Comparison of ENCODE assay signal across 9 cellular contexts in the genomic region with DNA sequence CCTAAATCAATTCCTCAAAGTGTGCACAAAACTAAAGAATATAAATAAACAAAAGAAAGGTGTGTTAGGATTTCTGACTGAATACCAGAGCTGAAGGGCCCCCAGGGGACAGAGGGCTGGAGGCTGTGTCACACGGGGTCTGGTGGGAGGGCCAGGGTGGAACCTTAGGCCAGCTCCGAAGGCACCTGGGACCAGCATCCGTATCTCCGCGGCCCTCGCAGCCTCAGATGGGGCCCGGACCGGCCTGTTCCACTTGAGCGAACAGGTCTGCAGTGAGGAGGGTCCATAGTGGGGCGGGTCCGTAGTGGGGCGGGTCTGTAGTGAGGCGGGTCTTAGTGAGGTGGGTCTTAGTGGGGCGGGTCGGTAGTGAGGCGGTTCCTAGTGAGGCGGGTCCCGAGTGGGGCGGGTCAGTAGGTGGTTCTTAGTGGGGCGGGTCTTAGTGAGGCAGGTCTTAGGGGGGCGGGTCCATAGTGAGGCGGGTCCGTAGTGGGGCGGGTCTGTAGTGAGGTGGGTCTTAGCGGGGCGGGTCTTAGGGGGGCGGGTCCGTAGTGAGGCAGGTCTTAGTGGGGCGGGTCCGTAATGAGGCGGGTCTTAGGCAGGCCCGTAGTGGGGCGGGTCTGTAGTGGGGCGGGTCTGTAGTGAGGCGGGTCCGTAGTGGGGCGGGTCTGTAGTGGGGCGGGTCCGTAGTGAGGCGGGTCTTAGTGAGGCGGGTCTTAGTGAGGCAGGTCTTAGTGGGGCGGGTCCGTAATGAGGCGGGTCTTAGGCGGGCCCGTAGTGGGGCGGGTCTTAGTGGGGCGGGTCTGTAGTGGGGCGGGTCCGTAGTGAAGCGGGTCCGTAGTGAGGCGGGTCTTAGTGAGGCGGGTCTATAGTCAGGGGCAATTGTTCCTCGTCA. TPM values are rescaled to one million over a fixed set of nuclear protein-coding genes. Genes with fewer than 3 reads are reported as not detected.
DNase-seq lines count a peak whose midpoint lies in the region; ATAC-seq, FAIRE-seq and TF ChIP-seq lines count a peak whose summit lies in the region.
"Had no signal": no experiment of that assay in that cellular context is flagged by ENCODE, and none has a peak within 500 bp of the region (broad histone marks: within the 10 kb centered on the region; RNA-seq: fewer than 3 reads in every experiment).

No MANE protein-coding gene starts in this region.

- no peak overlapping the region for H3K27ac ChIP-seq in H1 (ENCODE audit: low read depth, low read length)

- H3K27ac Mint-ChIP-seq in natural killer cell, result peak overlapping the region; percentile 63 to 68

- H2BK15ac ChIP-seq in H1 (ENCODE audit: low read length), result no peak overlapping the region

- WGBS in H1 (ENCODE audit: extremely low coverage in 1 of 2, insufficient coverage in 1 of 2, insufficient read length in 1 of 2, insufficient replicate concordance in 2 of 2, low coverage in 1 of 2, low lambda C conversion rate in 2 of 2, missing lambda C conversion rate in 1 of 2), 2 experiments, result 18% methylated on average over 19 of the region's 55 CpGs; no CpG with 5 or more reads in 1 of the 2 experiments

- H3K27me3 Mint-ChIP-seq in natural killer cell (ENCODE audit: low read depth in 2 of 2), result peaks cover 32 to 38% of the 10 kb centered on the region in 2 donors

- peak overlapping the region; percentile 15 to 55 (median 30); a peak in 7 of 8 replicates for H3K4me3 ChIP-seq in H1 (ENCODE audit: extremely low read depth in 1 of 4, insufficient read depth in 2 of 4, low read depth in 3 of 4, low read length in 4 of 4)

- no peak overlapping the region for H2AFZ ChIP-seq in H1 (ENCODE audit: low read length)

- no peaks in the 10 kb centered on the region for H3K27me3 ChIP-seq in H1 (replicated peaks in 1 of 4; ENCODE audit: control insufficient read depth in 3 of 4, extremely low read depth in 1 of 4, insufficient read depth in 3 of 4, low read length in 3 of 4)

- peak; percentile 33 for DNase-seq in EH (ENCODE audit: low read depth)
- DNase-seq in NAMALWA (ENCODE audit: low spot score), result peak; percentile 90
- peak; percentile 75 to 93 for DNase-seq in H1 (ENCODE audit: low read depth in 1 of 2, low spot score in 2 of 2)
- DNase-seq in natural killer cell, result no peak
- DNase-seq in NCI-H128 (lab: John Stamatoyannopoulos, UW; ENCODE audit: unreplicated experiment), result no peak
- no peak for DNase-seq in SK-N-DZ (ENCODE audit: low spot score)
- DNase-seq in NCI-H510A (lab: John Stamatoyannopoulos, UW), result no peak

- no peak overlapping the region for H2BK12ac ChIP-seq in H1 (ENCODE audit: low read depth, low read length)

- peaks cover 0 to 11% (median 0%) of the 10 kb centered on the region in 4 experiments; a peak in 1 of 8 replicates for H3K36me3 ChIP-seq in H1 (ENCODE audit: control insufficient read depth in 2 of 4, insufficient read depth in 4 of 4, low read length in 3 of 4)

- no peaks in the 10 kb centered on the region for H3K36me3 Mint-ChIP-seq in natural killer cell

- peaks cover 5% of the 10 kb centered on the region; the same call in 1 of the 2 replicates for H3K79me1 ChIP-seq in H1 (ENCODE audit: low read depth, low read length)

- peaks cover 19 to 45% of the 10 kb centered on the region in 2 donors for H3K4me1 Mint-ChIP-seq in natural killer cell

- no peak overlapping the region for H4K8ac ChIP-seq in H1 (ENCODE audit: extremely low read depth, insufficient read depth, low read length)

- H2AK5ac ChIP-seq in H1 (ENCODE audit: low read depth, low read length), result no peak overlapping the region

- H3K4me1 ChIP-seq in H1 (replicated peaks in 1 of 4; ENCODE audit: control insufficient read depth in 3 of 4, insufficient read depth in 4 of 4, low read length in 3 of 4), result peaks cover 0 to 17% (median 11%) of the 10 kb centered on the region in 4 experiments; a peak in 6 of 7 replicates

- no peak overlapping the region for H3K18ac ChIP-seq in H1 (ENCODE audit: extremely low read depth, low read length)

- no peak overlapping the region for H3K4ac ChIP-seq in H1 (replicated peaks; ENCODE audit: insufficient read length, low read depth, low read length)

- no peak overlapping the region for H4K5ac ChIP-seq in H1 (ENCODE audit: insufficient read length, low read depth, low read length)

- CTCF ChIA-PET in H1 (lab: Charles Lee; ENCODE audit: partially characterized antibody), result interaction anchor here (0.5 to 8.1 kb wide), 13 partner anchors 9 to 66 kb away, joined by 3 to 76 read pairs (median 5); partner anchors contain the start of gene GPR146

- peak; percentile 76 for FAIRE-seq in H1 (lab: Jason Lieb, UNC)
- FAIRE-seq: keratinocyte had no signal

- H2BK20ac ChIP-seq in H1 (ENCODE audit: low read length), result no peak overlapping the region

- no peaks in the 10 kb centered on the region; the same call in 1 of the 2 replicates for H3K23me2 ChIP-seq in H1 (ENCODE audit: low read depth, low read length)

- peak overlapping the region; percentile 62 to 89 for H3K4me2 ChIP-seq in H1 (ENCODE audit: insufficient read depth in 1 of 2, low read depth in 2 of 2, low read length in 2 of 2)

- intact Hi-C loops in natural killer cell (cut with micrococcal nuclease), result no loop called here

- TF ChIP-seq EP300 in H1 (IDR thresholded peaks at IDR 0.05; ENCODE audit: borderline replicate concordance in 1 of 2, low read depth in 2 of 2, low read length in 2 of 2), result no peak

- no peak overlapping the region for H3K9ac ChIP-seq in H1 (replicated peaks in 1 of 4; ENCODE audit: extremely low read depth in 1 of 4, low read depth in 3 of 4, low read length in 3 of 4)

- POLR2A ChIA-PET in H1 (lab: Charles Lee; ENCODE audit: partially characterized antibody), result interaction anchor here (1.2 to 2.0 kb wide), 5 partner anchors 15 to 66 kb away, joined by 3 to 8 read pairs (median 6); partner anchors contain the start of gene GPR146

- no peaks in the 10 kb centered on the region; a peak in 1 of 4 replicates for H3K79me2 ChIP-seq in H1 (ENCODE audit: control insufficient read depth in 1 of 2, insufficient read depth in 2 of 2, low read length in 2 of 2)

- H3K9me3 Mint-ChIP-seq in natural killer cell, result no peaks in the 10 kb centered on the region

- H3K56ac ChIP-seq in H1 (replicated peaks; ENCODE audit: insufficient read length, low read depth, low read length), result no peak overlapping the region

- no peak overlapping the region for H4K91ac ChIP-seq in H1 (replicated peaks; ENCODE audit: insufficient read length, low read length)

- H4K20me1 ChIP-seq in H1 (replicated peaks in 1 of 2; ENCODE audit: control insufficient read depth in 1 of 2, insufficient read depth in 2 of 2, low read length in 2 of 2), result peaks cover 8 to 11% of the 10 kb centered on the region in 2 experiments

- H3K9me3 ChIP-seq in H1 (ENCODE audit: insufficient read depth in 2 of 2, low read depth in 1 of 2, low read length in 1 of 2), result no peaks in the 10 kb centered on the region

- no peak overlapping the region for H3K14ac ChIP-seq in H1 (ENCODE audit: insufficient read length)

- H3K4me3 Mint-ChIP-seq in natural killer cell, result peak overlapping the region; percentile 61

- TF ChIP-seq POLR2A in H1 (IDR thresholded peaks at IDR 0.05; ENCODE audit: control extremely low read depth in 1 of 2, low read depth in 2 of 2, low read length in 2 of 2), result no peak

- no peak overlapping the region for H2BK5ac ChIP-seq in H1 (ENCODE audit: low read depth, low read length)

- no peak overlapping the region for H3K23ac ChIP-seq in H1 (ENCODE audit: insufficient read length)

- ATAC-seq in natural killer cell (peak in 1 of 3 donors; percentile 4), HG02852 (IDR thresholded peaks at IDR 0.05; ENCODE audit: unreplicated experiment) (no peak)

- no peak overlapping the region for H2BK120ac ChIP-seq in H1 (replicated peaks; ENCODE audit: low read depth, low read length)

- no peak for TF ChIP-seq RAD21 in H1 (IDR thresholded peaks at IDR 0.05 in 1 of 2, conservative IDR thresholded peaks at IDR 0.05 in 1 of 2; ENCODE audit: low read depth in 2 of 2, low read length in 2 of 2)

- TF ChIP-seq CTCF in H1 (IDR thresholded peaks at IDR 0.05; ENCODE audit: control extremely low read depth in 1 of 3, insufficient read depth in 1 of 3, low read depth in 1 of 3, low read length in 3 of 3), result no peak
- TF ChIP-seq CTCF in natural killer cell (IDR thresholded peaks at IDR 0.05), result no peak

TF ChIP-seq in H1, 55 proteins besides CTCF, POLR2A, EP300 and RAD21:
- TF ChIP-seq SIN3A (conservative IDR thresholded peaks at IDR 0.05 in 1 of 2, IDR thresholded peaks at IDR 0.05 in 1 of 2; ENCODE audit: low read depth in 1 of 2, low read length in 2 of 2), result 0 out of 4 replicates have a peak, but pooled peaks of 1 of the 2 experiments have one; percentile 28
- TF ChIP-seq CEBPB (IDR thresholded peaks at IDR 0.05; ENCODE audit: low read depth, low read length), result no peak

RNA-seq across cellular contexts. Expression of gene GPR146, which starts 15.1 kb away (rescaled TPM):
- total RNA-seq in H1 (2021; fragmentation: NEBNext Ultra II Directional; extraction: Animal tissue kit (Norgen Biotek cat#: 25700)), result 0.54 and 1.8 TPM in 2 replicates
- 2.7 and 3.9 TPM in 2 replicates for polyA plus RNA-seq in H1 (2011; rRNA removed)
- polyA plus RNA-seq in H1 (2011; cell fraction: cytosol; rRNA removed), result 2.5 TPM
- polyA plus RNA-seq in H1 (2011; cell fraction: nucleus; rRNA removed), result 3.3 TPM
- polyA plus RNA-seq in H1 (2012, experiment 1 of 2), result 0.62 to 1.8 TPM (median 1.3 TPM) in 4 replicates
- polyA plus RNA-seq in H1 (2012, experiment 2 of 2), result 2.0 TPM
- 1.1 TPM for polyA plus RNA-seq in H1 (2013, experiment 1 of 2)
- polyA plus RNA-seq in H1 (2013, experiment 2 of 2), result 0.79 TPM
- 2.9 and 4.5 TPM in 2 replicates for polyA minus RNA-seq in H1 (2011; rRNA and poly(A)+ RNA removed)
- 0.81 TPM for polyA minus RNA-seq in H1 (2011; cell fraction: cytosol; rRNA and poly(A)+ RNA removed)
- 3.9 TPM for polyA minus RNA-seq in H1 (2011; cell fraction: nucleus; rRNA and poly(A)+ RNA removed)
- 1 to 10 TPM; 2.3 to 4.5 (median 2.5) TPM for total RNA-seq in natural killer cell
- 4.8 and 8.1 TPM in 2 replicates for polyA plus RNA-seq in SK-N-DZ (2014; cell fraction: cytosol; rRNA removed)
- 2.8 and 5.1 TPM in 2 replicates for polyA plus RNA-seq in SK-N-DZ (2014; cell fraction: nucleus; rRNA removed)

RNA-seq across cellular contexts. Expression of gene GPER1, which starts 28.5 kb away (rescaled TPM):
- total RNA-seq in H1 (2021; fragmentation: NEBNext Ultra II Directional; extraction: Animal tissue kit (Norgen Biotek cat#: 25700)), result 0.24 and 0.52 TPM in 2 replicates
- polyA plus RNA-seq in H1 (2011; rRNA removed), result 0.47 and 0.78 TPM in 2 replicates
- polyA plus RNA-seq in H1 (2011; cell fraction: cytosol; rRNA removed), result 0.56 TPM
- polyA plus RNA-seq in H1 (2011; cell fraction: nucleus; rRNA removed), result 1.00 TPM
- 0.36 to 0.68 TPM (median 0.62 TPM) in 4 replicates for polyA plus RNA-seq in H1 (2012, experiment 1 of 2)
- 0.17 TPM for polyA plus RNA-seq in H1 (2012, experiment 2 of 2)
- 0.20 TPM for polyA plus RNA-seq in H1 (2013, experiment 1 of 2)
- polyA plus RNA-seq in H1 (2013, experiment 2 of 2), result 0.20 TPM
- polyA minus RNA-seq in H1 (2011; rRNA and poly(A)+ RNA removed), result 0.16 and 0.27 TPM in 2 replicates
- polyA minus RNA-seq in H1 (2011; cell fraction: cytosol; rRNA and poly(A)+ RNA removed), result not detected
- polyA minus RNA-seq in H1 (2011; cell fraction: nucleus; rRNA and poly(A)+ RNA removed), result 0.70 TPM
- under 1 TPM in 2 of 3 donors, not detected in 1; 0.25 to 0.26 TPM for total RNA-seq in natural killer cell
- 0.46 and 0.47 TPM in 2 replicates for polyA plus RNA-seq in SK-N-DZ (2014; cell fraction: cytosol; rRNA removed)
- 0.67 and 0.89 TPM in 2 replicates for polyA plus RNA-seq in SK-N-DZ (2014; cell fraction: nucleus; rRNA removed)

Comparison
In these comparisons a context has a peak if more than half of its experiments do, and no peak if none do; other contexts are left out.
1. DNase-seq: peak in EH (single experiment), NAMALWA (single experiment) and H1 (2 of 2); none in natural killer cell (single experiment), NCI-H128 (single experiment), SK-N-DZ (single experiment) and NCI-H510A (single experiment).